ENCODE assay signal across 12 cellular contexts in genomic region chr2:239307921-239308620, GRCh38.
DNase-seq lines count a peak whose midpoint lies in the region; ATAC-seq and TF ChIP-seq lines count a peak whose summit lies in the region.
"Had no signal": no experiment of that assay in that cellular context is flagged by ENCODE, and none has a peak within 500 bp of the region (broad histone marks: within the 10 kb centered on the region; RNA-seq: fewer than 3 reads in every experiment).

No MANE protein-coding gene starts in this region.

- H3K9me3 ChIP-seq in lower lobe of right lung (no peaks in the 10 kb centered on the region), stomach smooth muscle (ENCODE audit: control insufficient read depth in 2 of 2, low read length in 2 of 2) (no peaks in the 10 kb centered on the region)
- H3K9me3 ChIP-seq: SJCRH30 had no signal

- intact Hi-C loops in lower lobe of right lung (cut with DNase I): no loop called here

- no peak overlapping the region for H2AFZ ChIP-seq in GM23338

- H3K4me2 ChIP-seq in GM23338: no peak overlapping the region

- H3K9me2 ChIP-seq in GM23338 (ENCODE audit: insufficient read depth): no peaks in the 10 kb centered on the region

- H3K4me3 ChIP-seq in GM23338 (no peak overlapping the region), lower lobe of right lung (peak overlapping the region; percentile 40), stomach smooth muscle (ENCODE audit: low read length in 2 of 2) (peak overlapping the region; percentile 74 to 88)
- H3K4me3 ChIP-seq: SJCRH30 had no signal

- H3K9ac ChIP-seq in stomach smooth muscle (ENCODE audit: low read length in 2 of 2): peak overlapping the region; percentile 70 to 94

- no peak for TF ChIP-seq CTCF in GM23338 (conservative IDR thresholded peaks at IDR 0.05; ENCODE audit: low read depth in 2 of 2)
- no peak for TF ChIP-seq CTCF in lower lobe of right lung (IDR thresholded peaks at IDR 0.05)

- no peak overlapping the region for H3K27ac ChIP-seq in GM23338 (ENCODE audit: low read depth)
- peak overlapping the region; percentile 89 for H3K27ac ChIP-seq in cingulate gyrus (ENCODE audit: low read depth, low read length)
- H3K27ac ChIP-seq in lower lobe of right lung: peak overlapping the region; percentile 75
- H3K27ac ChIP-seq in stomach smooth muscle (ENCODE audit: low read length): peak overlapping the region; percentile 98
- H3K27ac ChIP-seq: SJCRH30 had no signal

- peaks cover 38% of the 10 kb centered on the region for H3K4me1 Mint-ChIP-seq in GM23338

- H3K79me2 ChIP-seq in GM23338 (replicated peaks; ENCODE audit: insufficient read depth): peaks cover 80% of the 10 kb centered on the region

- no peak overlapping the region for H3K4me3 Mint-ChIP-seq in GM23338
- H3K4me3 Mint-ChIP-seq: activated naive CD8-positive, alpha-beta T cell had no signal

- ATAC-seq in GM23338 (no peak), lower lobe of right lung (no peak), GM18520 (IDR thresholded peaks at IDR 0.05; ENCODE audit: unreplicated experiment) (no peak), GM21528 (IDR thresholded peaks at IDR 0.05; ENCODE audit: low FRiP score, unreplicated experiment) (no peak)

- H3K36me3 ChIP-seq in GM23338 (ENCODE audit: insufficient read depth) (no peaks in the 10 kb centered on the region), lower lobe of right lung (no peaks in the 10 kb centered on the region), stomach smooth muscle (ENCODE audit: control insufficient read depth in 2 of 2, insufficient read depth in 2 of 2, low read length in 2 of 2) (no peaks in the 10 kb centered on the region)
- H3K36me3 ChIP-seq: SJCRH30 had no signal

- H3K36me3 Mint-ChIP-seq in GM23338 (ENCODE audit: low read depth): peaks cover 3% of the 10 kb centered on the region; the same call in 2 of the 3 replicates
- H3K36me3 Mint-ChIP-seq: activated naive CD8-positive, alpha-beta T cell had no signal

- H3K4me1 ChIP-seq in GM23338 (ENCODE audit: insufficient read depth): no peaks in the 10 kb centered on the region
- peaks cover 50% of the 10 kb centered on the region for H3K4me1 ChIP-seq in lower lobe of right lung
- H3K4me1 ChIP-seq in stomach smooth muscle (ENCODE audit: control insufficient read depth, insufficient read depth, low read length): peaks cover 93% of the 10 kb centered on the region

- H3K27me3 ChIP-seq in GM23338 (ENCODE audit: insufficient read depth) (no peaks in the 10 kb centered on the region), lower lobe of right lung (ENCODE audit: low read depth) (no peaks in the 10 kb centered on the region), stomach smooth muscle (ENCODE audit: control insufficient read depth in 1 of 2, insufficient read depth in 2 of 2, low read length in 2 of 2) (no peaks in the 10 kb centered on the region)
- H3K27me3 ChIP-seq: SJCRH30 had no signal

- no peaks in the 10 kb centered on the region for H3F3A ChIP-seq in GM23338 (replicated peaks; ENCODE audit: low read depth)

- DNase-seq in GM23338 (ENCODE audit: low spot score): no peak
- no peak for DNase-seq in lower lobe of right lung
- DNase-seq in retina: no peak
- no peak for DNase-seq in NCI-H1417 (lab: John Stamatoyannopoulos, UW)
- DNase-seq: activated CD4-positive, alpha-beta T cell treated with anti-CD3 and anti-CD28 coated beads, Interleukin-2, amount 50 U/mL, for 4 hours; nucleus accumbens had no signal

- no peaks in the 10 kb centered on the region; the same call in 2 of the 3 replicates for H3K9me3 Mint-ChIP-seq in GM23338

- peaks cover 8% of the 10 kb centered on the region for H3K27me3 Mint-ChIP-seq in GM23338 (ENCODE audit: insufficient read depth, low read depth, poor library complexity)
- H3K27me3 Mint-ChIP-seq: activated naive CD8-positive, alpha-beta T cell had no signal

- H4K20me1 ChIP-seq in GM23338 (replicated peaks; ENCODE audit: insufficient read depth): peaks cover 15% of the 10 kb centered on the region

- peak overlapping the region; percentile 74 for H3K27ac Mint-ChIP-seq in GM23338
- H3K27ac Mint-ChIP-seq: activated naive CD8-positive, alpha-beta T cell had no signal

TF ChIP-seq in GM23338, 12 proteins besides CTCF, POLR2A, EP300 and RAD21 (continues in another document):
- TF ChIP-seq EZH2 (IDR thresholded peaks at IDR 0.05; ENCODE audit: low read depth, unreplicated experiment): no peak
- no peak for TF ChIP-seq CREB1 (CRISPR knock-in tag; IDR thresholded peaks at IDR 0.05; ENCODE audit: low read depth)
- no peak for TF ChIP-seq NANOG (IDR thresholded peaks at IDR 0.05; ENCODE audit: borderline replicate concordance)
- no peak for TF ChIP-seq ZNF462 (CRISPR knock-in tag; IDR thresholded peaks at IDR 0.05)
- no peak for TF ChIP-seq STAT1 (IDR thresholded peaks at IDR 0.05; ENCODE audit: unreplicated experiment)
- TF ChIP-seq, protein P1, sequence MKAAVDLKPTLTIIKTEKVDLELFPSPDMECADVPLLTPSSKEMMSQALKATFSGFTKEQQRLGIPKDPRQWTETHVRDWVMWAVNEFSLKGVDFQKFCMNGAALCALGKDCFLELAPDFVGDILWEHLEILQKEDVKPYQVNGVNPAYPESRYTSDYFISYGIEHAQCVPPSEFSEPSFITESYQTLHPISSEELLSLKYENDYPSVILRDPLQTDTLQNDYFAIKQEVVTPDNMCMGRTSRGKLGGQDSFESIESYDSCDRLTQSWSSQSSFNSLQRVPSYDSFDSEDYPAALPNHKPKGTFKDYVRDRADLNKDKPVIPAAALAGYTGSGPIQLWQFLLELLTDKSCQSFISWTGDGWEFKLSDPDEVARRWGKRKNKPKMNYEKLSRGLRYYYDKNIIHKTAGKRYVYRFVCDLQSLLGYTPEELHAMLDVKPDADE (IDR thresholded peaks at IDR 0.05): no peak
